Comparison of ENCODE assay signal across 8 cellular contexts in the genomic region with DNA sequence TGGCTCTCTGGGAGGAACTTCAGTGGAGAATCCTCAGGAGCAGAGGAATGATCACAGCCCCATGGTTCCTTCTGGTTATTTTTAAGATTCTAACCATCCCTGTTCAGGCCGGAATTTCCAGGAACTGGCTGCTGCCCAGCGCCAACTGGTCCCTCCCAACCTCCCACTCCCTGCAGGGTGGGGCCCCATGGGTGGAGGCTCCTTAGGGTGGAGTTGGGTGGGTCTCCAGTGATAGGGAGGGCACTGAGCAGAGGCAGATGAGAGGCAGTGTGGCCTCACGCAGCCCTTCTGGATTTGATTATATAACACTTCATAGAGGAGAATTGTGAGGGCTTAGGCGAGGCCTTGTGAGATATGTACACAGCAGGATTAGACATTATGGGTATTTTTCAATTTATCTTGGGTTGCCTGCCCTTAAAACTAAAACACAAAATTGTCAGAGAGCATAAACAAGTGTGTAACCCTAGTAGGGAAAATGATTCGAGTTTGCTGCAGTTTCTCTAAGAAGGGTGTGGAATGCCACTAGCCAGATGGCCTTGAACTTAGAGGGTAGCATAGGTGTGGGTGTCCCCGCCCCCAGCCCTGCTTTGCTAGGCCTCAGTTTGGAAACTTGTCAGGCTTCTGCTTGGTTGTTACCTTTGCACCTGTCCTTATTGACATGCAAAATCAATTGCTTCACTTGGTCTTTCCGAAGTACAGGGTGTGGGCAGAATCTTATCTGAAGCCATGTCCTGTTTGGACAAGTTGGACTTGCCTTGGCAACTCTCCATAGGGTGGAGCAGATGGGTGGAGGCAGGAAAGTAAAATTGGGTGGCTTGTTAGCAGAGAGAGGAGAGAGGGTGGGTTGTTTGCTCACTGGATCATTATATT. TPM values are rescaled to one million over a fixed set of nuclear protein-coding genes. Genes with fewer than 3 reads are reported as not detected.
A peak's percentile ranks its signal among the peaks of the same experiment; 100 is the strongest.
DNase-seq lines count a peak whose midpoint lies in the region; ATAC-seq and TF ChIP-seq lines count a peak whose summit lies in the region.

No MANE protein-coding gene starts in this region.

- peaks cover 94% of the 10 kb centered on the region for H3K4me1 Mint-ChIP-seq in HFFc6 (ENCODE audit: low read depth)
- peaks cover 91% of the 10 kb centered on the region for H3K4me1 Mint-ChIP-seq in activated naive CD8-positive, alpha-beta T cell (ENCODE audit: low read depth)
- peaks cover 79% of the 10 kb centered on the region for H3K4me1 Mint-ChIP-seq in stimulated activated effector memory CD8-positive, alpha-beta T cell treated with anti-CD3 and anti-CD28 coated beads, Interleukin-12 subunit alpha, Interleukin-12 subunit beta, amount 100 ng/mL, for 72 hours

- DNase-seq in A172 (ENCODE audit: low spot score): peak; percentile 39
- no peak for DNase-seq in HFFc6
- DNase-seq in hepatic stellate cell (ENCODE audit: low spot score): peak; percentile 50
- DNase-seq in stimulated activated effector memory CD8-positive, alpha-beta T cell treated with anti-CD3 and anti-CD28 coated beads, Interleukin-12 subunit alpha, Interleukin-12 subunit beta, amount 100 ng/mL, for 72 hours (ENCODE audit: low spot score in 2 of 2): no peak
- no peak for DNase-seq in ACHN
- DNase-seq in midbrain (lab: John Stamatoyannopoulos, UW): no peak

- ATAC-seq in stimulated activated effector memory CD8-positive, alpha-beta T cell treated with anti-CD3 and anti-CD28 coated beads, Interleukin-12 subunit alpha, Interleukin-12 subunit beta, amount 100 ng/mL, for 72 hours: no peak
- no peak for ATAC-seq in GM21447 (IDR thresholded peaks at IDR 0.05; ENCODE audit: unreplicated experiment)

- H3K27me3 Mint-ChIP-seq in HFFc6 (ENCODE audit: insufficient read depth): 0 out of 2 replicates have a peak, but pooled peaks cover 6% of the 10 kb centered on the region
- no peaks in the 10 kb centered on the region for H3K27me3 Mint-ChIP-seq in activated naive CD8-positive, alpha-beta T cell

- peak overlapping the region; percentile 40; the same call in 1 of the 2 replicates for H3K4me3 Mint-ChIP-seq in HFFc6
- peak overlapping the region; percentile 64 for H3K4me3 Mint-ChIP-seq in activated naive CD8-positive, alpha-beta T cell
- peak overlapping the region; percentile 43 for H3K4me3 Mint-ChIP-seq in stimulated activated effector memory CD8-positive, alpha-beta T cell treated with anti-CD3 and anti-CD28 coated beads, Interleukin-12 subunit alpha, Interleukin-12 subunit beta, amount 100 ng/mL, for 72 hours

- no peaks in the 10 kb centered on the region for H3K9me3 Mint-ChIP-seq in HFFc6
- H3K9me3 Mint-ChIP-seq in activated naive CD8-positive, alpha-beta T cell (ENCODE audit: low read depth): no peaks in the 10 kb centered on the region
- H3K9me3 Mint-ChIP-seq in stimulated activated effector memory CD8-positive, alpha-beta T cell treated with anti-CD3 and anti-CD28 coated beads, Interleukin-12 subunit alpha, Interleukin-12 subunit beta, amount 100 ng/mL, for 72 hours: no peaks in the 10 kb centered on the region

- TF ChIP-seq CTCF in HFFc6 (IDR thresholded peaks at IDR 0.05): no peak

- in situ Hi-C loops in ACHN (cut with HindIII; ENCODE audit: low pct_ligation_motif_present, low pct_unique_long_range_greater_than_20kb, low sequenced_read_pairs): no loop called here

- H3K36me3 Mint-ChIP-seq in HFFc6 (ENCODE audit: low read depth): no peaks in the 10 kb centered on the region
- no peaks in the 10 kb centered on the region for H3K36me3 Mint-ChIP-seq in activated naive CD8-positive, alpha-beta T cell
- H3K36me3 Mint-ChIP-seq in stimulated activated effector memory CD8-positive, alpha-beta T cell treated with anti-CD3 and anti-CD28 coated beads, Interleukin-12 subunit alpha, Interleukin-12 subunit beta, amount 100 ng/mL, for 72 hours: no peaks in the 10 kb centered on the region

- H3K27ac Mint-ChIP-seq in HFFc6: peak overlapping the region; percentile 77
- H3K27ac Mint-ChIP-seq in activated naive CD8-positive, alpha-beta T cell: peak overlapping the region; percentile 87
- peak overlapping the region; percentile 86 for H3K27ac Mint-ChIP-seq in stimulated activated effector memory CD8-positive, alpha-beta T cell treated with anti-CD3 and anti-CD28 coated beads, Interleukin-12 subunit alpha, Interleukin-12 subunit beta, amount 100 ng/mL, for 72 hours

RNA-seq across cellular contexts. Expression of a gene that starts 9.3 kb away (rescaled TPM):
- 6.4 and 8.9 TPM in 2 replicates for total RNA-seq in A172 (2014; rRNA removed; shearing (Covaris generic))
- 10 to 100 TPM; 10.7 to 17.1 (median 14.0) TPM for total RNA-seq in HFFc6 (2021; fragmentation: NEBNext Ultra II Directional; extraction: Animal tissue kit (Norgen Biotek cat#: 25700))

Comparison
In these comparisons a context has a peak if more than half of its experiments do, and no peak if none do; other contexts are left out.
1. DNase-seq: peak in A172 (single experiment) and hepatic stellate cell (single experiment); none in HFFc6 (single experiment), stimulated activated effector memory CD8-positive, alpha-beta T cell treated with anti-CD3 and anti-CD28 coated beads, Interleukin-12 subunit alpha, Interleukin-12 subunit beta, amount 100 ng/mL, for 72 hours (0 of 2), ACHN (single experiment) and midbrain (single experiment).
2. Peak in every context shown above with its lines, with median percentiles within 50 percentile points of each other: H3K27ac Mint-ChIP-seq and H3K4me3 Mint-ChIP-seq.